ENCODE assay signal across 8 cellular contexts in genomic region chr3:8622873-8623725, GRCh38. TPM values are rescaled to one million over a fixed set of nuclear protein-coding genes. Genes with fewer than 3 reads are reported as not detected.
DNase-seq lines count a peak whose midpoint lies in the region; ATAC-seq and TF ChIP-seq lines count a peak whose summit lies in the region.

No MANE protein-coding gene starts in this region.

- TF ChIP-seq CTCF in OCI-LY1 (IDR thresholded peaks at IDR 0.05; ENCODE audit: low read length) = peak; percentile 91

- no peak overlapping the region for H2AFZ ChIP-seq in OCI-LY1 (ENCODE audit: low read length)

- H3K9me2 ChIP-seq in OCI-LY1 (ENCODE audit: low read depth, low read length) = no peaks in the 10 kb centered on the region

- H4K20me1 ChIP-seq in OCI-LY1 (ENCODE audit: insufficient read depth, low read length) = no peaks in the 10 kb centered on the region

- ATAC-seq in GM19395 (IDR thresholded peaks at IDR 0.05; ENCODE audit: unreplicated experiment) (peak; percentile 95), HG03378 (IDR thresholded peaks at IDR 0.05; ENCODE audit: unreplicated experiment) (peak; percentile 90)
- ATAC-seq in activated naive CD4-positive, alpha-beta T cell treated with anti-CD3 and anti-CD28 coated beads, Interleukin-2, amount 50 U/mL, for 72 hours = peak; percentile 68 to 83

- H3K36me3 Mint-ChIP-seq in activated naive CD4-positive, alpha-beta T cell treated with anti-CD3 and anti-CD28 coated beads, Interleukin-2, amount 50 U/mL, for 72 hours = no peaks in the 10 kb centered on the region

- H3K9ac ChIP-seq in OCI-LY1 (ENCODE audit: low read length) = peak overlapping the region; percentile 24; the same call in 1 of the 2 replicates

- no peak overlapping the region for H3K27ac Mint-ChIP-seq in activated naive CD4-positive, alpha-beta T cell treated with anti-CD3 and anti-CD28 coated beads, Interleukin-2, amount 50 U/mL, for 72 hours

- no peaks in the 10 kb centered on the region for H3F3A ChIP-seq in OCI-LY1 (ENCODE audit: insufficient read depth, low read length)

- H3K79me2 ChIP-seq in OCI-LY1 (ENCODE audit: insufficient read depth, low read length) = no peaks in the 10 kb centered on the region

- peak overlapping the region; percentile 23 for H3K4me2 ChIP-seq in OCI-LY1 (ENCODE audit: low read length)

- no peaks in the 10 kb centered on the region for H3K36me3 ChIP-seq in OCI-LY1 (ENCODE audit: insufficient read depth, low read length)

- intact Hi-C loops in cardiac septum (cut with DNase I) (loop anchor here (1.0 kb wide), 1 partner anchor 181 kb away; no protein-coding TSS in a partner anchor), posterior cingulate gyrus (cut with DNase I) (loop anchor here (1.0 kb wide), 1 partner anchor 181 kb away; no protein-coding TSS in a partner anchor)

- H3K4me1 ChIP-seq in OCI-LY1 (ENCODE audit: insufficient read depth, low read length, severe bottlenecking) = peaks cover 20% of the 10 kb centered on the region

- no peak overlapping the region for H3K27ac ChIP-seq in OCI-LY1 (ENCODE audit: low read depth, low read length, poor library complexity, severe bottlenecking)

- H3K9me3 Mint-ChIP-seq in activated naive CD4-positive, alpha-beta T cell treated with anti-CD3 and anti-CD28 coated beads, Interleukin-2, amount 50 U/mL, for 72 hours = no peaks in the 10 kb centered on the region

- H3K9me3 ChIP-seq in OCI-LY1 (ENCODE audit: low read length) = no peaks in the 10 kb centered on the region

- peak; percentile 23 for DNase-seq in DMS79 treated with DMSO at 0.1 percent for 48 hours (lab: John Stamatoyannopoulos, UW)
- peak in 1 of 2 donors; percentile 48 for DNase-seq in activated naive CD4-positive, alpha-beta T cell treated with anti-CD3 and anti-CD28 coated beads, Interleukin-2, amount 50 U/mL, for 72 hours (ENCODE audit: low spot score in 2 of 2)
- peak; percentile 85 for DNase-seq in cardiac septum (ENCODE audit: low spot score)
- DNase-seq in posterior cingulate gyrus = peak; percentile 47 to 95 (median 75)
- no peak for DNase-seq in HPDE6-E6E7 (ENCODE audit: extremely low spot score)

- H3K4me3 ChIP-seq in OCI-LY1 (ENCODE audit: low read depth, low read length, poor library complexity, severe bottlenecking) = no peak overlapping the region

- no peaks in the 10 kb centered on the region for H3K27me3 ChIP-seq in OCI-LY1 (ENCODE audit: insufficient read depth, low read length)

RNA-seq across cellular contexts. Expression of gene SSUH2, which starts 21.5 kb away (rescaled TPM):
- total RNA-seq in activated naive CD4-positive, alpha-beta T cell treated with anti-CD3 and anti-CD28 coated beads, Interleukin-2, amount 50 U/mL, for 72 hours = under 1 TPM in 1 of 2 donors, not detected in 1; 0.23 TPM
- 2.4 TPM for total RNA-seq in cardiac septum
